Comparison of ENCODE assay signal across 8 cellular contexts in the genomic region with DNA sequence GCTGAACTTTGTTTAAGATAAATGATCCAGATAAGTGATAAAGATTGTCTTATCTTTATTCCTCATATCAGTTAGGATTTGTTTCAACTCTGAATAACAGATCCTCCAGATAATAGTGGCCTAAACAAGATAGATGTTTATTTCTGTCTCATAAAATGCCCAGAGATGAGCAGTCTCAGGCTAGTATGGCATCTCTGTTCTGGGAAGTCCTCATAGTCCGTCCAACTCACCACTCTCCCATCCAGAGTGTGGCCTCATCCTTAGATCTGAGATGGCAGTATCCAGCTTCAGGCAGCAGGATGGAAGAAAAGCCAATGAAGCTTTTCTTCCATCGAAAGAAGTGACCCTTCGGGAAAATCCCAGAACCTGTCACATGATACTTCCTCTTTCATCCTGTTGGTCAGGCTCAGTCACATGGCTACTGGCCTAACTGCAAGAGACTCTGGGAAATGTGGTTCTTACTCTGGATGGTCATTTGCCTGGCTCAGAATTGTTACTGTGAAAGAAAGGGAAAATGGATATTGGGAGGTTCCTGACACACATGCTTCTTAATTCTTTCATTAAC. TPM values are rescaled to one million over a fixed set of nuclear protein-coding genes. Genes with fewer than 3 reads are reported as not detected.
A peak's percentile ranks its signal among the peaks of the same experiment; 100 is the strongest.
DNase-seq lines count a peak whose midpoint lies in the region; ATAC-seq and TF ChIP-seq lines count a peak whose summit lies in the region.

No MANE protein-coding gene starts in this region.

- DNase-seq in GM03348 (ENCODE audit: low spot score): peak; percentile 26
- peak; percentile 4 for DNase-seq in NCI-H2227 treated with DMSO at 0.1 percent for 48 hours (lab: John Stamatoyannopoulos, UW)
- peak; percentile 68 for DNase-seq in choroid plexus epithelial cell (ENCODE audit: low read depth)
- DNase-seq in mesothelial cell of epicardium (ENCODE audit: low spot score in 2 of 2, unreplicated experiment in 2 of 2): no peak
- DNase-seq in activated T-cell treated with anti-CD3 and anti-CD28 coated beads, Interleukin-2, amount 50 U/mL, for 72 hours: no peak
- no peak for DNase-seq in vagina (ENCODE audit: extremely low spot score in 2 of 2)
- no peak for DNase-seq in central memory CD4-positive, alpha-beta T cell

- no peaks in the 10 kb centered on the region for H3K36me3 ChIP-seq in vagina

- peaks cover 56% of the 10 kb centered on the region for H3K27me3 Mint-ChIP-seq in mesothelial cell of epicardium (ENCODE audit: low read depth)
- no peaks in the 10 kb centered on the region for H3K27me3 Mint-ChIP-seq in activated T-cell treated with anti-CD3 and anti-CD28 coated beads, Interleukin-2, amount 50 U/mL, for 72 hours (ENCODE audit: low read depth)

- ATAC-seq in activated T-cell treated with anti-CD3 and anti-CD28 coated beads, Interleukin-2, amount 50 U/mL, for 72 hours (replicated peaks in 1 of 2): no peak
- ATAC-seq in GM21526 (IDR thresholded peaks at IDR 0.05; ENCODE audit: low FRiP score, unreplicated experiment): no peak

- no peaks in the 10 kb centered on the region for H3K4me1 ChIP-seq in vagina

- H3K4me3 ChIP-seq in choroid plexus epithelial cell (ENCODE audit: low read depth, low read length): peak overlapping the region; percentile 54
- H3K4me3 ChIP-seq in vagina: no peak overlapping the region

- no peak overlapping the region for H3K27ac ChIP-seq in vagina

- peak overlapping the region; percentile 85 for H3K27ac Mint-ChIP-seq in mesothelial cell of epicardium
- no peak overlapping the region for H3K27ac Mint-ChIP-seq in activated T-cell treated with anti-CD3 and anti-CD28 coated beads, Interleukin-2, amount 50 U/mL, for 72 hours

- TF ChIP-seq CTCF in choroid plexus epithelial cell (conservative IDR thresholded peaks at IDR 0.05; ENCODE audit: low read depth, low read length) (no peak), mesothelial cell of epicardium (IDR thresholded peaks at IDR 0.05; ENCODE audit: unreplicated experiment) (no peak), vagina (IDR thresholded peaks at IDR 0.05) (no peak)

- intact Hi-C loops in vagina (cut with DNase I): no loop called here

- peaks cover 8% of the 10 kb centered on the region for H3K4me1 Mint-ChIP-seq in mesothelial cell of epicardium
- peaks cover 70% of the 10 kb centered on the region for H3K4me1 Mint-ChIP-seq in activated T-cell treated with anti-CD3 and anti-CD28 coated beads, Interleukin-2, amount 50 U/mL, for 72 hours (ENCODE audit: low read depth)

- H3K36me3 Mint-ChIP-seq in mesothelial cell of epicardium: no peaks in the 10 kb centered on the region
- H3K36me3 Mint-ChIP-seq in activated T-cell treated with anti-CD3 and anti-CD28 coated beads, Interleukin-2, amount 50 U/mL, for 72 hours (ENCODE audit: insufficient read depth in 2 of 2): no peaks in the 10 kb centered on the region

- no peak for TF ChIP-seq POLR2A in vagina (IDR thresholded peaks at IDR 0.05)

- H3K9me3 ChIP-seq in vagina: no peaks in the 10 kb centered on the region

- H3K9me3 Mint-ChIP-seq in mesothelial cell of epicardium: no peaks in the 10 kb centered on the region
- H3K9me3 Mint-ChIP-seq in activated T-cell treated with anti-CD3 and anti-CD28 coated beads, Interleukin-2, amount 50 U/mL, for 72 hours: peaks cover 0 to 2% of the 10 kb centered on the region in 2 donors

- no peaks in the 10 kb centered on the region for H3K27me3 ChIP-seq in vagina

- H3K4me3 Mint-ChIP-seq in mesothelial cell of epicardium: peak overlapping the region; percentile 72
- no peak overlapping the region for H3K4me3 Mint-ChIP-seq in activated T-cell treated with anti-CD3 and anti-CD28 coated beads, Interleukin-2, amount 50 U/mL, for 72 hours

RNA-seq across cellular contexts. Expression of a gene that starts 29.4 kb away (rescaled TPM):
- total RNA-seq in mesothelial cell of epicardium (0.16 to 0.32 TPM (median 0.24 TPM) in 3 replicates), vagina (8.1 TPM)
- total RNA-seq in activated T-cell treated with anti-CD3 and anti-CD28 coated beads, Interleukin-2, amount 50 U/mL, for 72 hours: 10 to 100 TPM; 34.6 to 56.1 TPM

Comparison
In these comparisons a context has a peak if more than half of its experiments do, and no peak if none do; other contexts are left out.
1. DNase-seq: peak in GM03348 (single experiment), NCI-H2227 treated with DMSO at 0.1 percent for 48 hours (single experiment) and choroid plexus epithelial cell (single experiment); none in mesothelial cell of epicardium (0 of 2), activated T-cell treated with anti-CD3 and anti-CD28 coated beads, Interleukin-2, amount 50 U/mL, for 72 hours (0 of 2), vagina (0 of 2) and central memory CD4-positive, alpha-beta T cell (single experiment).